In genomic region chr2:27083410-27084296, GRCh38 we compare ENCODE assay signal across 14 cellular contexts. TPM values are rescaled to one million over a fixed set of nuclear protein-coding genes. Genes with fewer than 3 reads are reported as not detected.
DNase-seq lines count a peak whose midpoint lies in the region; ATAC-seq and TF ChIP-seq lines count a peak whose summit lies in the region.
"Had no signal": no experiment of that assay in that cellular context is flagged by ENCODE, and none has a peak within 500 bp of the region (broad histone marks: within the 10 kb centered on the region; RNA-seq: fewer than 3 reads in every experiment).

No MANE protein-coding gene starts in this region.

- 54 to 70% (median 56%) methylated on average over 17 to 20 of the region's 20 CpGs for WGBS in psoas muscle, 3 donors

- H3K4me1 ChIP-seq in psoas muscle: peaks cover 24% of the 10 kb centered on the region

- H3K4me3 ChIP-seq in psoas muscle: peak overlapping the region; percentile 64
- H3K4me3 ChIP-seq: A549, cardiac muscle cell, heart right ventricle, left ventricle myocardium inferior, uterus had no signal

- intact Hi-C loops in activated T-helper 2 cell treated with anti-CD3 and anti-CD28 coated beads, Interferon-gamma antibody, Interleukin-2, Interleukin-4, amounts not matched to agents 10 μg/mL and 5 μg/mL and 100 μg/mL, durations not matched to agents 14 hours and 24 hours and 36 hours (cut with micrococcal nuclease): loop anchor here (5.0 to 10.0 kb wide), 2 partner anchors 119 to 289 kb away; partner anchors contain the start of genes EIF2B4 and SNX17
- intact Hi-C loops in psoas muscle (cut with DNase I): loop anchor here in 1 of 2 donors (5.0 kb wide), 1 partner anchor 46 kb away; no protein-coding TSS in a partner anchor

- H3K4me3 Mint-ChIP-seq in activated T-helper 2 cell treated with anti-CD3 and anti-CD28 coated beads, Interferon-gamma antibody, Interleukin-2, Interleukin-4, amounts not matched to agents 10 μg/mL and 5 μg/mL and 100 μg/mL, durations not matched to agents 14 hours and 24 hours and 36 hours (ENCODE audit: low read depth): peak overlapping the region; percentile 47
- H3K4me3 Mint-ChIP-seq: activated CD4-positive, alpha-beta T cell treated with anti-CD3 and anti-CD28 coated beads for 36 hours had no signal

- peak overlapping the region; percentile 4 for H3K27ac Mint-ChIP-seq in activated T-helper 2 cell treated with anti-CD3 and anti-CD28 coated beads, Interferon-gamma antibody, Interleukin-2, Interleukin-4, amounts not matched to agents 10 μg/mL and 5 μg/mL and 100 μg/mL, durations not matched to agents 14 hours and 24 hours and 36 hours

- no peaks in the 10 kb centered on the region for H3K36me3 Mint-ChIP-seq in activated T-helper 2 cell treated with anti-CD3 and anti-CD28 coated beads, Interferon-gamma antibody, Interleukin-2, Interleukin-4, amounts not matched to agents 10 μg/mL and 5 μg/mL and 100 μg/mL, durations not matched to agents 14 hours and 24 hours and 36 hours (ENCODE audit: low read depth)

- no peaks in the 10 kb centered on the region for H3K36me3 ChIP-seq in psoas muscle (ENCODE audit: insufficient read depth in 1 of 2, low read depth in 1 of 2)
- H3K36me3 ChIP-seq: cardiac muscle cell, left ventricle myocardium inferior, uterus had no signal

- no peaks in the 10 kb centered on the region for H3K9me3 ChIP-seq in psoas muscle
- H3K9me3 ChIP-seq: A549, heart right ventricle, left ventricle myocardium inferior, uterus had no signal

- H3K27me3 ChIP-seq in psoas muscle (ENCODE audit: insufficient read depth in 3 of 3, low read length in 2 of 3): no peaks in the 10 kb centered on the region
- H3K27me3 ChIP-seq: cardiac muscle cell, heart right ventricle, uterus had no signal

- no peaks in the 10 kb centered on the region for H3K27me3 Mint-ChIP-seq in activated T-helper 2 cell treated with anti-CD3 and anti-CD28 coated beads, Interferon-gamma antibody, Interleukin-2, Interleukin-4, amounts not matched to agents 10 μg/mL and 5 μg/mL and 100 μg/mL, durations not matched to agents 14 hours and 24 hours and 36 hours (ENCODE audit: low read depth)
- H3K27me3 Mint-ChIP-seq: activated CD4-positive, alpha-beta T cell treated with anti-CD3 and anti-CD28 coated beads for 36 hours had no signal

- H3K4me1 Mint-ChIP-seq in activated T-helper 2 cell treated with anti-CD3 and anti-CD28 coated beads, Interferon-gamma antibody, Interleukin-2, Interleukin-4, amounts not matched to agents 10 μg/mL and 5 μg/mL and 100 μg/mL, durations not matched to agents 14 hours and 24 hours and 36 hours (ENCODE audit: low read depth): peaks cover 32% of the 10 kb centered on the region

- no peak for TF ChIP-seq CTCF in psoas muscle (IDR thresholded peaks at IDR 0.05)

- ATAC-seq in psoas muscle: no peak
- ATAC-seq: A549; activated CD4-positive, alpha-beta T cell treated with anti-CD3 and anti-CD28 coated beads for 36 hours; heart right ventricle had no signal

- DNase-seq in NCI-H2171 treated with DMSO at 0.1 percent for 48 hours (lab: John Stamatoyannopoulos, UW) (peak; percentile 24), NCI-H2171 (lab: John Stamatoyannopoulos, UW) (no peak), psoas muscle (peak in 1 of 2 donors; percentile 26), NCI-H1694 (lab: John Stamatoyannopoulos, UW) (no peak), amniotic stem cell (lab: John Stamatoyannopoulos, UW) (no peak)
- no peak for DNase-seq in activated T-helper 2 cell treated with anti-CD3 and anti-CD28 coated beads, Interferon-gamma antibody, Interleukin-2, Interleukin-4, amounts not matched to agents 10 μg/mL and 5 μg/mL and 100 μg/mL, durations not matched to agents 14 hours and 24 hours and 36 hours (ENCODE audit: low spot score)
- DNase-seq: activated CD4-positive, alpha-beta T cell treated with anti-CD3 and anti-CD28 coated beads for 36 hours; heart right ventricle; left ventricle myocardium inferior; stimulated activated CD4-positive, alpha-beta T cell treated with anti-CD3 and anti-CD28 coated beads, Interleukin-12 subunit alpha, Interleukin-12 subunit beta, amount 100 ng/mL, for 4 hours; SW 1271 had no signal

- H3K9me3 Mint-ChIP-seq in activated T-helper 2 cell treated with anti-CD3 and anti-CD28 coated beads, Interferon-gamma antibody, Interleukin-2, Interleukin-4, amounts not matched to agents 10 μg/mL and 5 μg/mL and 100 μg/mL, durations not matched to agents 14 hours and 24 hours and 36 hours: no peaks in the 10 kb centered on the region

- H3K27ac ChIP-seq in psoas muscle: peak overlapping the region; percentile 85
- H3K27ac ChIP-seq: cardiac muscle cell, left ventricle myocardium inferior, uterus had no signal

RNA-seq across cellular contexts. Expression of gene KHK, which starts 2.9 kb away (rescaled TPM):
- 12.3 and 13.4 TPM in 2 replicates for total RNA-seq in activated T-helper 2 cell treated with anti-CD3 and anti-CD28 coated beads, Interferon-gamma antibody, Interleukin-2, Interleukin-4, amounts not matched to agents 10 μg/mL and 5 μg/mL and 100 μg/mL, durations not matched to agents 14 hours and 24 hours and 36 hours
- total RNA-seq in psoas muscle: 1 to 10 TPM; 1.5 to 4.5 (median 2.4) TPM
- polyA plus RNA-seq in psoas muscle: 1 to 10 TPM; 1.8 to 5.8 (median 2.9) TPM

RNA-seq across cellular contexts. Expression of gene EMILIN1, which starts 5.2 kb away (rescaled TPM):
- 0.87 and 0.94 TPM in 2 replicates for total RNA-seq in activated T-helper 2 cell treated with anti-CD3 and anti-CD28 coated beads, Interferon-gamma antibody, Interleukin-2, Interleukin-4, amounts not matched to agents 10 μg/mL and 5 μg/mL and 100 μg/mL, durations not matched to agents 14 hours and 24 hours and 36 hours
- total RNA-seq in psoas muscle: 10 to 100 TPM in 1 of 4 donors, 1 to 10 TPM in 3; 6.1 to 14.3 (median 7.9) TPM
- 1 to 10 TPM; 4.9 to 7.3 (median 4.9) TPM for polyA plus RNA-seq in psoas muscle

RNA-seq across cellular contexts. Expression of gene OST4, which starts 12.2 kb away (rescaled TPM):
- 330 and 341 TPM in 2 replicates for total RNA-seq in activated T-helper 2 cell treated with anti-CD3 and anti-CD28 coated beads, Interferon-gamma antibody, Interleukin-2, Interleukin-4, amounts not matched to agents 10 μg/mL and 5 μg/mL and 100 μg/mL, durations not matched to agents 14 hours and 24 hours and 36 hours
- 100 to 1,000 TPM; 186 to 304 (median 236) TPM for total RNA-seq in psoas muscle
- polyA plus RNA-seq in psoas muscle: 100 to 1,000 TPM; 259 to 396 (median 306) TPM

RNA-seq across cellular contexts. Expression of gene AGBL5, which starts 32.2 kb away (rescaled TPM):
- 12.5 and 13.8 TPM in 2 replicates for total RNA-seq in activated T-helper 2 cell treated with anti-CD3 and anti-CD28 coated beads, Interferon-gamma antibody, Interleukin-2, Interleukin-4, amounts not matched to agents 10 μg/mL and 5 μg/mL and 100 μg/mL, durations not matched to agents 14 hours and 24 hours and 36 hours
- 1 to 10 TPM; 5.5 to 8.6 (median 7.6) TPM for total RNA-seq in psoas muscle
- 1 to 10 TPM; 3.6 to 5.3 (median 5.0) TPM for polyA plus RNA-seq in psoas muscle

RNA-seq across cellular contexts. Expression of gene CGREF1, which starts 35.3 kb away (rescaled TPM):
- 8.1 and 9.0 TPM in 2 replicates for total RNA-seq in activated T-helper 2 cell treated with anti-CD3 and anti-CD28 coated beads, Interferon-gamma antibody, Interleukin-2, Interleukin-4, amounts not matched to agents 10 μg/mL and 5 μg/mL and 100 μg/mL, durations not matched to agents 14 hours and 24 hours and 36 hours
- total RNA-seq in psoas muscle: 10 to 100 TPM in 1 of 4 donors, 1 to 10 TPM in 3; 4.1 to 15.8 (median 6.1) TPM
- polyA plus RNA-seq in psoas muscle: 1 to 10 TPM; 2.8 to 7.9 (median 6.6) TPM
